In the genomic region with DNA sequence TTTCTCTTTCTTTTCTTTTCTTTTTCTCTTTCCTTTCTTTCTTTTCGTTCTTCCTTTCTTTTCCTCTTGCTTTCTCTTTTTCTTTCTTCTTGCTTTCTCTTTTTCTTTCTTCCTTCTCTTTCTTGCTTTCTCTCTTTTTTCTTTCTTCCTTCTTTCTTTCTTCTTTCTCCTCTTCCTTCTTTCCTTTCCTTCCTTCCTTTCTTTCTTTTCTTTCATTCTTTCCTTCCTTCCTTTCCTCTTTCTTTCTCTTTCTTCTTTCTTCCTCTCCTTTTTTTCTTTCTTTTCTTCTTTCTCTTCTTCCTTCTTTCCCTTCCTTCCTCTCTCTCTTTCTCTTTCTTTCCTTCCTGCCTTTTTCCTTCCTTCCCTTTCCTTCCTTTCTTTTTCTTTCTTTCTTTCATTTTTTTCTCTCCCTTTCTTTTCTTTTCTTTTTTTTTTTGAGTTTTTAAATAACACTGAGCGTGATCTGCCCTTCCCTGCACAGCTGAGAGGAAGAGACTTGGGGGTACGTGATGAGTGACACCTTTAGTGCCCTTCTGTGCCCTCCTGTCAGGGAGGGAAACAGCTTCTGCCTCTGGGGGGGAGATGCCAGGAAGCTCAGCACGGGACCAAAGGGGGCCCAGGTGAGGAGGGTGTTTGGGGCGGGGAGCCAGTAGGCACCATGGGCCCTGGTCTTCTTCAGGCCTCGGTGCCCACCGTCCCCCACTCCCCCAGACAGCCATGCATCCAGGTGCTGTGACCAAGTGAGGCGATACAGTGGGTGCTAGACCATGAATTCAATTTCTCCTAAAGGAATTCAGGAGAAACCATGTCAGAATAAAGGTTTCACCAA, we compare ENCODE assay signal across 8 cellular contexts. TPM values are rescaled to one million over a fixed set of nuclear protein-coding genes. Genes with fewer than 3 reads are reported as not detected.
DNase-seq lines count a peak whose midpoint lies in the region; ATAC-seq, FAIRE-seq and TF ChIP-seq lines count a peak whose summit lies in the region.

No MANE protein-coding gene starts in this region.

- H3K9me3 Mint-ChIP-seq in Calu3 (ENCODE audit: low read depth, unreplicated experiment) (no peaks in the 10 kb centered on the region), progenitor cell of endocrine pancreas (ENCODE audit: low read depth) (no peaks in the 10 kb centered on the region)

- peak overlapping the region; percentile 73 for H2AFZ ChIP-seq in PC-3 (ENCODE audit: low read length)
- H2AFZ ChIP-seq in endothelial cell of umbilical vein (ENCODE audit: low read depth, low read length), result peak overlapping the region; percentile 83

- H3K27ac Mint-ChIP-seq in Calu3 (ENCODE audit: unreplicated experiment) (peak overlapping the region; percentile 93), progenitor cell of endocrine pancreas (peak overlapping the region; percentile 98)

- BruUV-seq in Calu3 (replicated peaks; lab: Mats Ljungman, UMichigan), result TSS peak; percentile 82
- BruUV-seq in PC-3 (replicated peaks; lab: Mats Ljungman, UMichigan), result TSS peak; percentile 77
- BruUV-seq in endothelial cell of umbilical vein (replicated peaks; lab: Mats Ljungman, UMichigan), result TSS peak; percentile 72

- TF ChIP-seq CTCF in Calu3 (IDR thresholded peaks at IDR 0.05; ENCODE audit: unreplicated experiment) (no peak), PC-3 (conservative IDR thresholded peaks at IDR 0.05; ENCODE audit: low read depth, low read length) (no peak), endothelial cell of umbilical vein (IDR thresholded peaks at IDR 0.05; ENCODE audit: extremely low read depth in 1 of 2, insufficient read depth in 1 of 2, low read depth in 1 of 2, low read length in 2 of 2) (no peak), progenitor cell of endocrine pancreas (IDR thresholded peaks at IDR 0.05; ENCODE audit: unreplicated experiment) (no peak)

- dilution Hi-C loops in endothelial cell of umbilical vein (cut with MboI; ENCODE audit: extremely low pct_ligation_motif_present, low sequenced_read_pairs), result no loop called here

- H3K4me1 ChIP-seq in PC-3 (ENCODE audit: insufficient read depth, low read length) (peaks cover under 1% of the 10 kb centered on the region; the same call in 1 of the 2 replicates), endothelial cell of umbilical vein (ENCODE audit: control insufficient read depth, extremely low read depth, insufficient read depth, low read length) (peaks cover 4% of the 10 kb centered on the region)

- peaks cover 30% of the 10 kb centered on the region for H3K36me3 Mint-ChIP-seq in Calu3 (ENCODE audit: insufficient read depth, unreplicated experiment)
- peaks cover 1% of the 10 kb centered on the region for H3K36me3 Mint-ChIP-seq in progenitor cell of endocrine pancreas (ENCODE audit: insufficient read depth)

- intact Hi-C loops in Calu3 (cut with micrococcal nuclease; ENCODE audit: unreplicated experiment) (loop anchor here (1.0 to 10.0 kb wide), 2 partner anchors 121 to 333 kb away; no protein-coding TSS in a partner anchor), PC-3 (cut with micrococcal nuclease) (loop anchor here (2.0 to 5.0 kb wide), 3 partner anchors 31 to 336 kb away; no protein-coding TSS in a partner anchor), endothelial cell of umbilical vein (cut with micrococcal nuclease) (loop anchor here (1.0 kb wide), 6 partner anchors 36 to 470 kb away; partner anchors contain the start of gene CDKN2AIP)

- H3F3A ChIP-seq in PC-3 (ENCODE audit: low read length, unreplicated experiment), result no peaks in the 10 kb centered on the region

- TF ChIP-seq POLR2A in endothelial cell of umbilical vein (IDR thresholded peaks at IDR 0.05; ENCODE audit: low read depth, low read length), result no peak

- DNase-seq in Calu3, result no peak
- DNase-seq in PC-3, result no peak
- DNase-seq in endothelial cell of umbilical vein (ENCODE audit: low read depth, low spot score), result no peak
- DNase-seq in progenitor cell of endocrine pancreas (ENCODE audit: low spot score, unreplicated experiment), result no peak
- DNase-seq in NCI-H2171 treated with DMSO at 0.1 percent for 48 hours (lab: John Stamatoyannopoulos, UW), result no peak
- no peak for DNase-seq in NCI-H1105 treated with DMSO at 0.1 percent for 48 hours (lab: John Stamatoyannopoulos, UW)
- DNase-seq in HuH-7 (ENCODE audit: low spot score), result no peak

- H3K79me2 ChIP-seq in PC-3 (ENCODE audit: low read length) (no peaks in the 10 kb centered on the region), endothelial cell of umbilical vein (ENCODE audit: control insufficient read depth, insufficient read depth, low read length) (no peaks in the 10 kb centered on the region)

- FAIRE-seq in endothelial cell of umbilical vein (lab: Jason Lieb, UNC), result peak; percentile 18

- H3K27me3 ChIP-seq in PC-3 (ENCODE audit: low read length), result no peaks in the 10 kb centered on the region
- no peaks in the 10 kb centered on the region for H3K27me3 ChIP-seq in endothelial cell of umbilical vein (ENCODE audit: control insufficient read depth in 2 of 2, insufficient read depth in 2 of 2, low read length in 2 of 2)

- POLR2A ChIA-PET in PC-3 (lab: Charles Lee; ENCODE audit: unreplicated experiment), result interaction anchor here (0.6 to 0.8 kb wide), 2 partner anchors 105 to 541 kb away, joined by 4 to 12 read pairs; no protein-coding TSS in a partner anchor
- POLR2A ChIA-PET in endothelial cell of umbilical vein (lab: Charles Lee), result no interaction called here

- H3K4me2 ChIP-seq in PC-3 (ENCODE audit: low read length) (peak overlapping the region; percentile 77), endothelial cell of umbilical vein (ENCODE audit: insufficient read depth, low read length) (peak overlapping the region; percentile 87)

- H3K9me3 ChIP-seq in PC-3 (ENCODE audit: low read length) (no peaks in the 10 kb centered on the region), endothelial cell of umbilical vein (replicated peaks; ENCODE audit: control insufficient read depth, insufficient read depth, low read length) (no peaks in the 10 kb centered on the region)

- no peaks in the 10 kb centered on the region for H3K9me2 ChIP-seq in PC-3 (replicated peaks; ENCODE audit: low read length)

- ATAC-seq in PC-3 (no peak), HG02642 (IDR thresholded peaks at IDR 0.05; ENCODE audit: poor library complexity, unreplicated experiment) (no peak)

- CTCF ChIA-PET in Calu3 (lab: Charles Lee), result interaction anchor here (1.0 to 2.9 kb wide), 6 partner anchors 31 to 469 kb away, joined by 3 to 12 read pairs (median 7); no protein-coding TSS in a partner anchor
- CTCF ChIA-PET in PC-3 (lab: Charles Lee), result interaction anchor here (0.6 to 0.7 kb wide), 2 partner anchors 31 to 146 kb away, joined by 3 read pairs; no protein-coding TSS in a partner anchor
- CTCF ChIA-PET in endothelial cell of umbilical vein (lab: Charles Lee), result interaction anchor here (0.6 to 2.0 kb wide), 39 partner anchors 9 to 480 kb away, joined by 3 to 28 read pairs (median 5); partner anchors contain the start of genes CDKN2AIP and WWC2

- H3K27me3 Mint-ChIP-seq in Calu3 (ENCODE audit: unreplicated experiment), result no peaks in the 10 kb centered on the region
- peaks cover 10% of the 10 kb centered on the region for H3K27me3 Mint-ChIP-seq in progenitor cell of endocrine pancreas

- no peak overlapping the region for H3K27ac ChIP-seq in PC-3 (ENCODE audit: low read length)
- H3K27ac ChIP-seq in endothelial cell of umbilical vein (ENCODE audit: insufficient read depth, low read depth, low read length), result peak overlapping the region; percentile 39

- no peaks in the 10 kb centered on the region for H3K36me3 ChIP-seq in PC-3 (ENCODE audit: low read depth, low read length)
- no peaks in the 10 kb centered on the region for H3K36me3 ChIP-seq in endothelial cell of umbilical vein (ENCODE audit: control insufficient read depth in 2 of 2, extremely low read depth in 1 of 2, insufficient read depth in 2 of 2, low read length in 2 of 2)

- H3K4me3 ChIP-seq in PC-3 (ENCODE audit: low read length), result peak overlapping the region; percentile 62
- H3K4me3 ChIP-seq in endothelial cell of umbilical vein (replicated peaks in 1 of 3; ENCODE audit: insufficient read depth in 1 of 3, low read depth in 1 of 3, low read length in 3 of 3), result peak overlapping the region; percentile 28 to 70 (median 33)

- H3K9ac ChIP-seq in PC-3 (ENCODE audit: low read length), result peak overlapping the region; percentile 52
- peak overlapping the region; percentile 84 for H3K9ac ChIP-seq in endothelial cell of umbilical vein (replicated peaks; ENCODE audit: extremely low read depth, insufficient read depth, low read length)

- H4K20me1 ChIP-seq in PC-3 (ENCODE audit: low read length) (no peaks in the 10 kb centered on the region), endothelial cell of umbilical vein (replicated peaks; ENCODE audit: control insufficient read depth, extremely low read depth, insufficient read depth, low read length) (no peaks in the 10 kb centered on the region)

- H3K4me1 Mint-ChIP-seq in Calu3 (ENCODE audit: low read depth, unreplicated experiment), result peaks cover 39% of the 10 kb centered on the region
- H3K4me1 Mint-ChIP-seq in progenitor cell of endocrine pancreas (ENCODE audit: low read depth), result peaks cover 28% of the 10 kb centered on the region

- peak overlapping the region; percentile 74 for H3K4me3 Mint-ChIP-seq in Calu3 (ENCODE audit: low read depth, unreplicated experiment)
- peak overlapping the region; percentile 79 for H3K4me3 Mint-ChIP-seq in progenitor cell of endocrine pancreas (ENCODE audit: low read depth)

- no peaks in the 10 kb centered on the region for H3K9me1 ChIP-seq in endothelial cell of umbilical vein (replicated peaks; ENCODE audit: control insufficient read depth, extremely low read depth, insufficient read depth, low read length)

TF ChIP-seq in endothelial cell of umbilical vein, 7 proteins besides CTCF, POLR2A, EP300 and RAD21 (continues in another document):
- TF ChIP-seq GATA2 (IDR thresholded peaks at IDR 0.05; ENCODE audit: insufficient read depth, insufficient read length, low read depth, low read length) (no peak), JUN (IDR thresholded peaks at IDR 0.05; ENCODE audit: borderline replicate concordance, insufficient read depth, insufficient read length, low read depth) (no peak), POLR2AphosphoS5 (IDR thresholded peaks at IDR 0.05; ENCODE audit: insufficient read depth, low read depth, low read length) (no peak), MYC (IDR thresholded peaks at IDR 0.05; ENCODE audit: low read depth, low read length) (no peak), EZH2 (IDR thresholded peaks at IDR 0.05; ENCODE audit: borderline replicate concordance, low read depth, low read length, severe bottlenecking) (no peak)

RNA-seq across cellular contexts. Expression of gene CDKN2AIP, which starts 36.6 kb away (rescaled TPM):
- total RNA-seq in Calu3 (2022) (17.2 and 17.5 TPM in 2 replicates), PC-3 (2014; rRNA removed) (21.2 and 31.5 TPM in 2 replicates), endothelial cell of umbilical vein (10.4 and 12.8 TPM in 2 replicates), progenitor cell of endocrine pancreas (22.0 and 25.9 TPM in 2 replicates)
- 4.7 and 5.1 TPM in 2 replicates for polyA plus RNA-seq in endothelial cell of umbilical vein
- 6.8 and 7.2 TPM in 2 replicates for polyA plus RNA-seq in endothelial cell of umbilical vein (2011; cell fraction: cytosol; rRNA removed)
- 8.9 and 9.7 TPM in 2 replicates for polyA plus RNA-seq in endothelial cell of umbilical vein (2011; cell fraction: nucleus; rRNA removed)
- 7.3 and 8.9 TPM in 2 replicates for polyA plus RNA-seq in endothelial cell of umbilical vein (2012)
- polyA minus RNA-seq in endothelial cell of umbilical vein, result 4.6 and 11.0 TPM in 2 replicates
- polyA minus RNA-seq in endothelial cell of umbilical vein (2011; cell fraction: cytosol; rRNA and poly(A)+ RNA removed), result 30.9 TPM
- 13.5 and 16.4 TPM in 2 replicates for polyA minus RNA-seq in endothelial cell of umbilical vein (2011; cell fraction: nucleus; rRNA and poly(A)+ RNA removed)
